ENCODE assay signal across 7 cellular contexts in the genomic region with DNA sequence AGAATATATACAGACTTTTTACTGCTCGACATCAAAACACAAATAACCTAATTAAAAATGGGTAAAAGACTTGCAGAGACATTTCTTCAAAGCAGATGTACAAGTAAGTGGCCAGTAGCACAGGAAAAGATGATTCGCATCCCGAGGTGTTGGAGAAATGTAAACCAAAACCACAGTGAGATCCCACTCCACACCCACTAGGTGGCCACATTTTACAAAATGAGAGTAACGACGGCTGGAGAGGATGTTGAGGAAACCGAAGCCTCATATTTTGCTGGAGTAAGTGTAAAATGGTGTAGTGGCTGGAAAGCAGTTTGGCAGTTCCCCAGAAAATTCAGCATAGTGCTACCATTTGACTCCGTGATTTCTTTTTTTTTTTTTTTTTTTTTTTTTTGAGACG. TPM values are rescaled to one million over a fixed set of nuclear protein-coding genes. Genes with fewer than 3 reads are reported as not detected.
DNase-seq lines count a peak whose midpoint lies in the region; ATAC-seq, FAIRE-seq and TF ChIP-seq lines count a peak whose summit lies in the region.

No MANE protein-coding gene starts in this region.

- H3K9me3 ChIP-seq in kidney (ENCODE audit: control insufficient read depth in 1 of 2, low read length in 2 of 2), result no peaks in the 10 kb centered on the region

- in situ Hi-C loops in T47D (cut with HindIII; ENCODE audit: low pct_unique_long_range_greater_than_20kb, low sequenced_read_pairs), result no loop called here

- FAIRE-seq in G401.6 (lab: Jason Lieb, UNC) (peak; percentile 69), kidney (lab: Jason Lieb, UNC) (peak; percentile 23)

- no peak overlapping the region for H3K4me3 ChIP-seq in kidney (ENCODE audit: low read length in 2 of 2)

- no peak overlapping the region for H3K9ac ChIP-seq in kidney (ENCODE audit: low read length in 2 of 2)

- no peaks in the 10 kb centered on the region for H3K36me3 ChIP-seq in kidney (ENCODE audit: control insufficient read depth in 1 of 2, insufficient read depth in 2 of 2, low read length in 2 of 2)

- intact Hi-C loops in kidney (cut with DNase I), result loop anchor here (10.0 kb wide), 2 partner anchors 150 to 300 kb away; a partner anchor contains a TSS

- DNase-seq in LoVo (ENCODE audit: low spot score) (peak; percentile 73), RKO (ENCODE audit: low spot score) (peak; percentile 90), T47D (ENCODE audit: low read depth in 1 of 2, low spot score in 1 of 2) (peak; percentile 76 to 90), kidney (no peak)
- peak; percentile 13 for DNase-seq in stimulated activated CD8-positive, alpha-beta memory T cell treated with anti-CD3 and anti-CD28 coated beads, Interleukin-7, amount 100 ng/mL, for 24 hours (ENCODE audit: low read depth)

- no peak for ATAC-seq in HG03135 (IDR thresholded peaks at IDR 0.05; ENCODE audit: unreplicated experiment)

- no peaks in the 10 kb centered on the region for H3K4me1 ChIP-seq in kidney (ENCODE audit: control insufficient read depth in 1 of 2, insufficient read depth in 1 of 2, low read depth in 1 of 2, low read length in 2 of 2)

- no peak overlapping the region for H3K27ac ChIP-seq in kidney (ENCODE audit: low read depth in 2 of 2, low read length in 2 of 2)

- peak; percentile 72 for TF ChIP-seq CTCF in kidney (IDR thresholded peaks at IDR 0.05; ENCODE audit: borderline replicate concordance, extremely low read depth, insufficient read depth)

RNA-seq across cellular contexts. Expression of a gene that starts 21.3 kb away (rescaled TPM):
- total RNA-seq in kidney, result 21.6 TPM
- polyA plus RNA-seq in kidney (ENCODE audit: insufficient read depth, low read depth, low replicate concordance), result 7.9 TPM

RNA-seq across cellular contexts. Expression of a gene that starts 24.1 kb away (rescaled TPM):
- not detected for total RNA-seq in kidney
- not detected for polyA plus RNA-seq in kidney (ENCODE audit: insufficient read depth, low read depth, low replicate concordance)
